31 cellular contexts compared by ENCODE assay signal in genomic region chr22:21070690-21071615, GRCh38. TPM values are rescaled to one million over a fixed set of nuclear protein-coding genes. Genes with fewer than 3 reads are reported as not detected.
"Had no signal": no experiment of that assay in that cellular context is flagged by ENCODE, and none has a peak within 500 bp of the region (broad histone marks: within the 10 kb centered on the region; RNA-seq: fewer than 3 reads in every experiment).

No MANE protein-coding gene starts in this region.

- H3K4me2 ChIP-seq: smooth muscle cell had no signal

- H3K9ac ChIP-seq: parathyroid adenoma had no signal

- H3K27ac ChIP-seq: left ventricle myocardium inferior, parathyroid adenoma, right atrium auricular region, right lobe of liver, stomach, testis, tibial artery, upper lobe of right lung had no signal

- H3K27me3 ChIP-seq: right atrium auricular region, right lobe of liver, stomach, testis, upper lobe of right lung had no signal

- H2AFZ ChIP-seq: parathyroid adenoma had no signal

- H3K4me3 Mint-ChIP-seq: mesothelial cell of epicardium; naive thymus-derived CD4-positive, alpha-beta T cell; natural killer cell treated with Interleukin-12 subunit alpha and Interleukin-12 subunit beta and Interleukin-15 and Interleukin-18, amount 100 ng/mL, for 72 hours; stimulated activated naive B cell treated with anti-CD40 and anti-IgM and Interleukin-4, amounts not matched to agents 10 μg/mL and 1 μg/mL and 100 μg/mL, for 72 hours had no signal

- H3K4me1 Mint-ChIP-seq: mesothelial cell of epicardium; stimulated activated naive B cell treated with anti-CD40 and anti-IgM and Interleukin-4, amounts not matched to agents 10 μg/mL and 1 μg/mL and 100 μg/mL, for 72 hours had no signal

- DNase-seq: hypothalamus; islet precursor cell; left ventricle myocardium inferior; mesendoderm; mucosa of descending colon; naive thymus-derived CD4-positive, alpha-beta T cell; nucleus accumbens; right lobe of liver; stimulated activated CD4-positive, alpha-beta T cell treated with anti-CD3 and anti-CD28 coated beads, Interleukin-2, amount 100 ng/mL, for 24 hours; stimulated activated CD4-positive, alpha-beta T cell treated with anti-CD3 and anti-CD28 coated beads, Interleukin-4, amount 100 ng/mL, for 1 hour; stimulated activated naive B cell treated with anti-CD40 and anti-IgM and Interleukin-4, amounts not matched to agents 10 μg/mL and 1 μg/mL and 100 μg/mL, for 72 hours; stimulated activated naive CD8-positive, alpha-beta T cell treated with anti-CD3 and anti-CD28 coated beads, Interleukin-15, Interleukin-2, amounts not matched to agents 100 U/mL and 50 U/mL, for 24 hours; stomach; testis; trophoblast cell; upper lobe of right lung had no signal

- H3K9me3 ChIP-seq: left ventricle myocardium inferior, mucosa of descending colon, right atrium auricular region, right lobe of liver, testis, tibial artery, upper lobe of right lung had no signal

- H3K4me3 ChIP-seq: left ventricle myocardium inferior, lung, mucosa of descending colon, right atrium auricular region, right lobe of liver, smooth muscle cell, stomach, testis, tibial artery, upper lobe of right lung had no signal

- H3K36me3 Mint-ChIP-seq: mesothelial cell of epicardium; naive thymus-derived CD4-positive, alpha-beta T cell; natural killer cell treated with Interleukin-12 subunit alpha and Interleukin-12 subunit beta and Interleukin-15 and Interleukin-18, amount 100 ng/mL, for 72 hours; stimulated activated naive B cell treated with anti-CD40 and anti-IgM and Interleukin-4, amounts not matched to agents 10 μg/mL and 1 μg/mL and 100 μg/mL, for 72 hours had no signal

- H3K27ac Mint-ChIP-seq: mesothelial cell of epicardium; naive thymus-derived CD4-positive, alpha-beta T cell; natural killer cell treated with Interleukin-12 subunit alpha and Interleukin-12 subunit beta and Interleukin-15 and Interleukin-18, amount 100 ng/mL, for 72 hours; progenitor cell of endocrine pancreas; stimulated activated naive B cell treated with anti-CD40 and anti-IgM and Interleukin-4, amounts not matched to agents 10 μg/mL and 1 μg/mL and 100 μg/mL, for 72 hours had no signal

- H3K4me1 ChIP-seq: left ventricle myocardium inferior, parathyroid adenoma, right atrium auricular region, right lobe of liver, stomach, testis, tibial artery, upper lobe of right lung had no signal

- ATAC-seq: mucosa of descending colon; naive thymus-derived CD4-positive, alpha-beta T cell; natural killer cell treated with Interleukin-12 subunit alpha and Interleukin-12 subunit beta and Interleukin-15 and Interleukin-18, amount 100 ng/mL, for 72 hours; right lobe of liver; stimulated activated naive B cell treated with anti-CD40 and anti-IgM and Interleukin-4, amounts not matched to agents 10 μg/mL and 1 μg/mL and 100 μg/mL, for 72 hours; stimulated activated naive CD8-positive, alpha-beta T cell treated with anti-CD3 and anti-CD28 coated beads, Interleukin-15, Interleukin-2, amounts not matched to agents 100 U/mL and 50 U/mL, for 24 hours; upper lobe of right lung had no signal

- H3K36me3 ChIP-seq: left ventricle myocardium inferior, right atrium auricular region, right lobe of liver, stomach, tibial artery, upper lobe of right lung had no signal

- H3K79me2 ChIP-seq: parathyroid adenoma had no signal

- H3K9me3 Mint-ChIP-seq: naive thymus-derived CD4-positive, alpha-beta T cell; natural killer cell treated with Interleukin-12 subunit alpha and Interleukin-12 subunit beta and Interleukin-15 and Interleukin-18, amount 100 ng/mL, for 72 hours; stimulated activated naive B cell treated with anti-CD40 and anti-IgM and Interleukin-4, amounts not matched to agents 10 μg/mL and 1 μg/mL and 100 μg/mL, for 72 hours had no signal

- H3K27me3 Mint-ChIP-seq: natural killer cell treated with Interleukin-12 subunit alpha and Interleukin-12 subunit beta and Interleukin-15 and Interleukin-18, amount 100 ng/mL, for 72 hours had no signal

RNA-seq across cellular contexts. Expression of gene LRRC74B, which starts 25.2 kb away (rescaled TPM):
- total RNA-seq: kidney epithelial cell; left ventricle myocardium inferior; lower leg skin; mesothelial cell of epicardium; naive thymus-derived CD4-positive, alpha-beta T cell; natural killer cell treated with Interleukin-12 subunit alpha and Interleukin-12 subunit beta and Interleukin-15 and Interleukin-18, amount 100 ng/mL, for 72 hours; osteocyte; pulmonary artery endothelial cell; renal cortical epithelial cell; right atrium auricular region; right lobe of liver; skeletal muscle tissue; smooth muscle cell; stomach; upper lobe of right lung had no signal
- polyA plus RNA-seq: naive thymus-derived CD4-positive, alpha-beta T cell; neural cell; smooth muscle cell; stomach had no signal

RNA-seq across cellular contexts. Expression of gene SLC7A4, which starts 38.6 kb away (rescaled TPM):
- total RNA-seq: natural killer cell treated with Interleukin-12 subunit alpha and Interleukin-12 subunit beta and Interleukin-15 and Interleukin-18, amount 100 ng/mL, for 72 hours; osteocyte; pulmonary artery endothelial cell had no signal
- polyA plus RNA-seq: neural cell had no signal

RNA-seq across cellular contexts. Expression of gene P2RX6, which starts 56.0 kb away (rescaled TPM):
- total RNA-seq: kidney epithelial cell; natural killer cell treated with Interleukin-12 subunit alpha and Interleukin-12 subunit beta and Interleukin-15 and Interleukin-18, amount 100 ng/mL, for 72 hours had no signal
